1 cellular context compared by ENCODE assay signal in the genomic region with DNA sequence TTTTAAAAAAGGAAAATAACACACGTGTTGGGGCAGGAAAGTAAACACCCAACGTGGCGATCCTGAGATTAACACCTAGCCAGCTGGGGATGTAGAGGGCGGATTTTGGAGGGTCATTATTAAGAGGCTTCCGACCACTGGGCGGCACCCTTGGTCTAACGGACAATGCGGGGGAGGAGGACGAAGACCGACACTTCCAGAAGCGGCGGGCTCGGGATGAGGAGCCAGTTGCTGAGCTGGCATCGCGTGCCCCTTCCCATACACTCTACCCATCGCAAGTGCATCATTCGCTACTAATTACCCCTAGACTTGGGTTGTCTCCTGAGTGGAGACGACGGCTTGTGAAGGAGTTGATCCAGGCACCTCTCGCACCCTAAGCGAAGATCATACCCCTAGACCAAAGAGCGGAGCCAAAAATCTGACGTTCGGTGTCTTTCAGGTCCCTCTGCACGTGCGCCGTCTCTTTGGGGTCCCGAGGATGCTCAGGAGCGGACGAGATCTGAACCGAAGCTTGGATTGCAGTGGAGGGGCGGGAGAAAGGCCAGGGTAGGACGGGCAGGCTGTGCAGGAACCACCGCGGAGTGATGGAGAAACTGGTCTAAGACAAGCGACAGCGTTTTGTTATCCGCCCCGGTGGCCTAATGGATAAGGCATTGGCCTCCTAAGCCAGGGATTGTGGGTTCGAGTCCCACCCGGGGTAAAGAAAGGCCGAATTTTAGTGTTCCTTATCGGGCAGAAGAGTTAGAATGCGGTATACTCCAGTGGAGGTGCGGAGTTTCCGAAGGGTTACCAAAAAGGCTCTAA.
TF ChIP-seq lines count a peak whose summit lies in the region.

No MANE protein-coding gene starts in this region.

TF ChIP-seq in K562, 482 proteins besides CTCF, POLR2A, EP300 and RAD21 (continued from another document and continues in another):
- TF ChIP-seq, protein P1, sequence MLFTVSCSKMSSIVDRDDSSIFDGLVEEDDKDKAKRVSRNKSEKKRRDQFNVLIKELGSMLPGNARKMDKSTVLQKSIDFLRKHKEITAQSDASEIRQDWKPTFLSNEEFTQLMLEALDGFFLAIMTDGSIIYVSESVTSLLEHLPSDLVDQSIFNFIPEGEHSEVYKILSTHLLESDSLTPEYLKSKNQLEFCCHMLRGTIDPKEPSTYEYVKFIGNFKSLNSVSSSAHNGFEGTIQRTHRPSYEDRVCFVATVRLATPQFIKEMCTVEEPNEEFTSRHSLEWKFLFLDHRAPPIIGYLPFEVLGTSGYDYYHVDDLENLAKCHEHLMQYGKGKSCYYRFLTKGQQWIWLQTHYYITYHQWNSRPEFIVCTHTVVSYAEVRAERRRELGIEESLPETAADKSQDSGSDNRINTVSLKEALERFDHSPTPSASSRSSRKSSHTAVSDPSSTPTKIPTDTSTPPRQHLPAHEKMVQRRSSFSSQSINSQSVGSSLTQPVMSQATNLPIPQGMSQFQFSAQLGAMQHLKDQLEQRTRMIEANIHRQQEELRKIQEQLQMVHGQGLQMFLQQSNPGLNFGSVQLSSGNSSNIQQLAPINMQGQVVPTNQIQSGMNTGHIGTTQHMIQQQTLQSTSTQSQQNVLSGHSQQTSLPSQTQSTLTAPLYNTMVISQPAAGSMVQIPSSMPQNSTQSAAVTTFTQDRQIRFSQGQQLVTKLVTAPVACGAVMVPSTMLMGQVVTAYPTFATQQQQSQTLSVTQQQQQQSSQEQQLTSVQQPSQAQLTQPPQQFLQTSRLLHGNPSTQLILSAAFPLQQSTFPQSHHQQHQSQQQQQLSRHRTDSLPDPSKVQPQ (CRISPR knock-in tag; IDR thresholded peaks at IDR 0.05; ENCODE audit: borderline replicate concordance): no peak
- TF ChIP-seq, protein P2, sequence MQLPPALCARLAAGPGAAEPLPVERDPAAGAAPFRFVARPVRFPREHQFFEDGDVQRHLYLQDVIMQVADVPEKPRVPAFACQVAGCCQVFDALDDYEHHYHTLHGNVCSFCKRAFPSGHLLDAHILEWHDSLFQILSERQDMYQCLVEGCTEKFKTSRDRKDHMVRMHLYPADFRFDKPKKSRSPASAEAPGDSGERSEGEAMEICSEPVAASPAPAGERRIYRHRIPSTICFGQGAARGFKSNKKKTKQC (CRISPR knock-in tag; IDR thresholded peaks at IDR 0.05): peak; percentile 70; the same call in 1 of the 2 replicates
- TF ChIP-seq MXI1 (IDR thresholded peaks at IDR 0.05; ENCODE audit: low read depth, low read length) (peak; percentile 93), ZNF316 (IDR thresholded peaks at IDR 0.05) (peak; percentile 40), NCOR1 (IDR thresholded peaks at IDR 0.05) (no peak; the same call in 1 of the 2 replicates), POLR2AphosphoS5 (IDR thresholded peaks at IDR 0.05; ENCODE audit: control insufficient read depth, insufficient read depth, low read depth, low read length) (no peak), SUPT5H (IDR thresholded peaks at IDR 0.05) (no peak), TRIM28 (IDR thresholded peaks at IDR 0.05) (no peak; the same call in 1 of the 2 replicates), ZNF431 (CRISPR knock-in tag; IDR thresholded peaks at IDR 0.05) (peak; percentile 72), MTF1 (CRISPR knock-in tag; IDR thresholded peaks at IDR 0.05; ENCODE audit: borderline replicate concordance) (no peak), EGR1 (conservative IDR thresholded peaks at IDR 0.05) (peak; percentile 96), MYC (IDR thresholded peaks at IDR 0.05; ENCODE audit: low read depth, low read length) (peak; percentile 71), MYC (CRISPR knock-in tag; IDR thresholded peaks at IDR 0.05; ENCODE audit: borderline replicate concordance, low read depth) (no peak), ZNF764 (CRISPR knock-in tag; IDR thresholded peaks at IDR 0.05; ENCODE audit: low read depth) (peak; percentile 82), EZH2 (IDR thresholded peaks at IDR 0.05; ENCODE audit: borderline replicate concordance, low read depth, low read length) (no peak), SRF (CRISPR knock-in tag; IDR thresholded peaks at IDR 0.05) (peak in 1 of 2 experiments; percentile 46; a peak in 2 of 4 replicates), CTBP1 (IDR thresholded peaks at IDR 0.05; ENCODE audit: borderline replicate concordance) (peak; percentile 98), GATAD2B (IDR thresholded peaks at IDR 0.05; ENCODE audit: borderline replicate concordance) (peak; percentile 43), LEF1 (IDR thresholded peaks at IDR 0.05) (peak; percentile 47; the same call in 1 of the 2 replicates), HNRNPH1 (optimal IDR thresholded peaks at IDR 0.05; ENCODE audit: low read depth, low read length) (no peak), NFIX (CRISPR knock-in tag; IDR thresholded peaks at IDR 0.05; ENCODE audit: low read depth) (no peak), SMARCB1 (IDR thresholded peaks at IDR 0.05; ENCODE audit: insufficient read length, low read depth) (no peak), SAFB2 (IDR thresholded peaks at IDR 0.05; ENCODE audit: borderline replicate concordance, low read depth, low read length, severe bottlenecking) (no peak), MED1 (CRISPR knock-in tag; IDR thresholded peaks at IDR 0.05; ENCODE audit: borderline replicate concordance) (no peak), CSDE1 (IDR thresholded peaks at IDR 0.05) (peak in 1 of 2 experiments; percentile 85; a peak in 2 of 4 replicates), CHD2 (IDR thresholded peaks at IDR 0.05; ENCODE audit: low read depth, low read length) (peak; percentile 62), SIRT6 (IDR thresholded peaks at IDR 0.05; ENCODE audit: low read depth, low read length) (no peak), HDAC6 (IDR thresholded peaks at IDR 0.05; ENCODE audit: low read depth, low read length) (no peak), CBFB (CRISPR knock-in tag; IDR thresholded peaks at IDR 0.05) (peak; percentile 92; the same call in 1 of the 2 replicates), MCM2 (IDR thresholded peaks at IDR 0.05; ENCODE audit: low read depth) (no peak), ZBTB17 (CRISPR knock-in tag; IDR thresholded peaks at IDR 0.05) (no peak), TOE1 (IDR thresholded peaks at IDR 0.05; ENCODE audit: borderline replicate concordance) (peak; percentile 71; the same call in 1 of the 2 replicates), TOE1 (CRISPR knock-in tag; IDR thresholded peaks at IDR 0.05; ENCODE audit: borderline replicate concordance, low read depth) (peak; percentile 90; the same call in 1 of the 2 replicates), U2AF1 (optimal IDR thresholded peaks at IDR 0.05; ENCODE audit: low read depth, low read length) (no peak), ETV6 (IDR thresholded peaks at IDR 0.05; ENCODE audit: borderline replicate concordance in 1 of 2, low read depth in 2 of 2, low read length in 1 of 2) (peak in 1 of 2 experiments; percentile 51; a peak in 1 of 4 replicates), ETV6 (CRISPR knock-in tag; IDR thresholded peaks at IDR 0.05; ENCODE audit: borderline replicate concordance) (no peak), STAG1 (CRISPR knock-in tag; IDR thresholded peaks at IDR 0.05; ENCODE audit: borderline replicate concordance) (0 out of 2 replicates have a peak, but pooled peaks have one; percentile 13)
- TF ChIP-seq, protein P3, sequence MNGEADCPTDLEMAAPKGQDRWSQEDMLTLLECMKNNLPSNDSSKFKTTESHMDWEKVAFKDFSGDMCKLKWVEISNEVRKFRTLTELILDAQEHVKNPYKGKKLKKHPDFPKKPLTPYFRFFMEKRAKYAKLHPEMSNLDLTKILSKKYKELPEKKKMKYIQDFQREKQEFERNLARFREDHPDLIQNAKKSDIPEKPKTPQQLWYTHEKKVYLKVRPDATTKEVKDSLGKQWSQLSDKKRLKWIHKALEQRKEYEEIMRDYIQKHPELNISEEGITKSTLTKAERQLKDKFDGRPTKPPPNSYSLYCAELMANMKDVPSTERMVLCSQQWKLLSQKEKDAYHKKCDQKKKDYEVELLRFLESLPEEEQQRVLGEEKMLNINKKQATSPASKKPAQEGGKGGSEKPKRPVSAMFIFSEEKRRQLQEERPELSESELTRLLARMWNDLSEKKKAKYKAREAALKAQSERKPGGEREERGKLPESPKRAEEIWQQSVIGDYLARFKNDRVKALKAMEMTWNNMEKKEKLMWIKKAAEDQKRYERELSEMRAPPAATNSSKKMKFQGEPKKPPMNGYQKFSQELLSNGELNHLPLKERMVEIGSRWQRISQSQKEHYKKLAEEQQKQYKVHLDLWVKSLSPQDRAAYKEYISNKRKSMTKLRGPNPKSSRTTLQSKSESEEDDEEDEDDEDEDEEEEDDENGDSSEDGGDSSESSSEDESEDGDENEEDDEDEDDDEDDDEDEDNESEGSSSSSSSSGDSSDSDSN (IDR thresholded peaks at IDR 0.05; ENCODE audit: borderline replicate concordance in 1 of 2, low read depth in 2 of 2, low read length in 2 of 2): no peak; a peak in 2 of 4 replicates
- TF ChIP-seq, protein P4, sequence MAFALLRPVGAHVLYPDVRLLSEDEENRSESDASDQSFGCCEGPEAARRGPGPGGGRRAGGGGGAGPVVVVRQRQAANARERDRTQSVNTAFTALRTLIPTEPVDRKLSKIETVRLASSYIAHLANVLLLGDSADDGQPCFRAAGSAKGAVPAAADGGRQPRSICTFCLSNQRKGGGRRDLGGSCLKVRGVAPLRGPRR (CRISPR knock-in tag; IDR thresholded peaks at IDR 0.05): no peak
- TF ChIP-seq, protein P5, sequence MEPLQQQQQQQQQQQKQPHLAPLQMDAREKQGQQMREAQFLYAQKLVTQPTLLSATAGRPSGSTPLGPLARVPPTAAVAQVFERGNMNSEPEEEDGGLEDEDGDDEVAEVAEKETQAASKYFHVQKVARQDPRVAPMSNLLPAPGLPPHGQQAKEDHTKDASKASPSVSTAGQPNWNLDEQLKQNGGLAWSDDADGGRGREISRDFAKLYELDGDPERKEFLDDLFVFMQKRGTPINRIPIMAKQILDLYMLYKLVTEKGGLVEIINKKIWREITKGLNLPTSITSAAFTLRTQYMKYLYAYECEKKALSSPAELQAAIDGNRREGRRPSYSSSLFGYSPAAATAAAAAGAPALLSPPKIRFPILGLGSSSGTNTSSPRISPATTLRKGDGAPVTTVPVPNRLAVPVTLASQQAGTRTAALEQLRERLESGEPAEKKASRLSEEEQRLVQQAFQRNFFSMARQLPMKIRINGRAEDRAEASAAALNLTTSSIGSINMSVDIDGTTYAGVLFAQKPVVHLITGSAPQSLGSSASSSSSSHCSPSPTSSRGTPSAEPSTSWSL (CRISPR knock-in tag; IDR thresholded peaks at IDR 0.05; ENCODE audit: borderline replicate concordance): no peak
- TF ChIP-seq, protein P6, sequence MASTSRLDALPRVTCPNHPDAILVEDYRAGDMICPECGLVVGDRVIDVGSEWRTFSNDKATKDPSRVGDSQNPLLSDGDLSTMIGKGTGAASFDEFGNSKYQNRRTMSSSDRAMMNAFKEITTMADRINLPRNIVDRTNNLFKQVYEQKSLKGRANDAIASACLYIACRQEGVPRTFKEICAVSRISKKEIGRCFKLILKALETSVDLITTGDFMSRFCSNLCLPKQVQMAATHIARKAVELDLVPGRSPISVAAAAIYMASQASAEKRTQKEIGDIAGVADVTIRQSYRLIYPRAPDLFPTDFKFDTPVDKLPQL (IDR thresholded peaks at IDR 0.05; ENCODE audit: extremely low read depth, insufficient read length): no peak
- TF ChIP-seq, protein P7, sequence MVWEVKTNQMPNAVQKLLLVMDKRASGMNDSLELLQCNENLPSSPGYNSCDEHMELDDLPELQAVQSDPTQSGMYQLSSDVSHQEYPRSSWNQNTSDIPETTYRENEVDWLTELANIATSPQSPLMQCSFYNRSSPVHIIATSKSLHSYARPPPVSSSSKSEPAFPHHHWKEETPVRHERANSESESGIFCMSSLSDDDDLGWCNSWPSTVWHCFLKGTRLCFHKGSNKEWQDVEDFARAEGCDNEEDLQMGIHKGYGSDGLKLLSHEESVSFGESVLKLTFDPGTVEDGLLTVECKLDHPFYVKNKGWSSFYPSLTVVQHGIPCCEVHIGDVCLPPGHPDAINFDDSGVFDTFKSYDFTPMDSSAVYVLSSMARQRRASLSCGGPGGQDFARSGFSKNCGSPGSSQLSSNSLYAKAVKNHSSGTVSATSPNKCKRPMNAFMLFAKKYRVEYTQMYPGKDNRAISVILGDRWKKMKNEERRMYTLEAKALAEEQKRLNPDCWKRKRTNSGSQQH (CRISPR knock-in tag; IDR thresholded peaks at IDR 0.05): no peak
- TF ChIP-seq, protein P8, sequence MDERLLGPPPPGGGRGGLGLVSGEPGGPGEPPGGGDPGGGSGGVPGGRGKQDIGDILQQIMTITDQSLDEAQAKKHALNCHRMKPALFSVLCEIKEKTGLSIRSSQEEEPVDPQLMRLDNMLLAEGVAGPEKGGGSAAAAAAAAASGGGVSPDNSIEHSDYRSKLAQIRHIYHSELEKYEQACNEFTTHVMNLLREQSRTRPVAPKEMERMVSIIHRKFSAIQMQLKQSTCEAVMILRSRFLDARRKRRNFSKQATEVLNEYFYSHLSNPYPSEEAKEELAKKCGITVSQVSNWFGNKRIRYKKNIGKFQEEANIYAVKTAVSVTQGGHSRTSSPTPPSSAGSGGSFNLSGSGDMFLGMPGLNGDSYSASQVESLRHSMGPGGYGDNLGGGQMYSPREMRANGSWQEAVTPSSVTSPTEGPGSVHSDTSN (CRISPR knock-in tag; IDR thresholded peaks at IDR 0.05; ENCODE audit: low read depth): no peak
- TF ChIP-seq, protein P8 (tag; conservative IDR thresholded peaks at IDR 0.05; ENCODE audit: low read depth): 0 out of 2 replicates have a peak, but pooled peaks have one; percentile 8
